ENCODE assay signal across 19 cellular contexts in the genomic region with DNA sequence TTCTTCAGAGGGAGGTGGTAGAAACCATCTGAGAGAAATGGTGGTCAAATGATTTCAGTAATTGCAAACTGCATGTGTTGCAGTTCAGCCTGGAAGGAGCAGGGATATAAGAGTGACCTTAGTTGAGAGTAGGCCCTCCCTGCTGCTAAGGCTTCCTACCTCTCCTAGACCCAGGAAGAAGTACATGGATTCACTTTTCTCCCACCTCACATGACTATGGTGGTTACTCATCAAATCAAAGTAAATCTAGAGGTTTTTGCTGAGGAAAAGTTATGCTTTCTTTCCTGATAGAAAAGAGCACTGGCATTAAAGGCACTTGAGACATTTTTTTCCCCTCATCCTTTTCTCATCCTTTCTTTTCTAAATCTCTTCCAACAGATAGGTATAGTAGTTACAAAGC. TPM values are rescaled to one million over a fixed set of nuclear protein-coding genes. Genes with fewer than 3 reads are reported as not detected.
"Had no signal": no experiment of that assay in that cellular context is flagged by ENCODE, and none has a peak within 500 bp of the region (broad histone marks: within the 10 kb centered on the region; RNA-seq: fewer than 3 reads in every experiment).

No MANE protein-coding gene starts in this region.

- H3K36me3 ChIP-seq: ascending aorta, upper lobe of right lung had no signal

- H3K27me3 Mint-ChIP-seq: activated naive CD8-positive, alpha-beta T cell treated with anti-CD3 and anti-CD28 coated beads, Interleukin-2, amount 10 ng/mL, durations not matched to agents 7 days and 5 days; stimulated activated naive CD8-positive, alpha-beta T cell treated with anti-CD3 and anti-CD28 coated beads, Interleukin-15, amount 100 ng/mL, for 72 hours had no signal

- H3K27ac Mint-ChIP-seq: activated naive CD8-positive, alpha-beta T cell treated with anti-CD3 and anti-CD28 coated beads, Interleukin-2, amount 10 ng/mL, durations not matched to agents 7 days and 5 days; nephron progenitor cell; stimulated activated naive CD8-positive, alpha-beta T cell treated with anti-CD3 and anti-CD28 coated beads, Interleukin-15, amount 100 ng/mL, for 72 hours had no signal

- H3K4me3 ChIP-seq: ascending aorta, coronary artery, testis, upper lobe of right lung had no signal

- ATAC-seq: activated T-cell treated with anti-CD3 and anti-CD28 coated beads, Interleukin-2, amount 50 U/mL, for 4 hours; left colon; stimulated activated naive CD8-positive, alpha-beta T cell treated with anti-CD3 and anti-CD28 coated beads, Interleukin-15, amount 100 ng/mL, for 72 hours; upper lobe of right lung had no signal

- DNase-seq: activated CD4-positive, alpha-beta T cell treated with anti-CD3 and anti-CD28 coated beads, Interleukin-2, amount 50 U/mL, for 48 hours; activated CD4-positive, CD25-positive, alpha-beta regulatory T cell treated with anti-CD3 and anti-CD28 coated beads, Interleukin-2, amount 50 U/mL, for 72 hours; activated gamma-delta T cell treated with Interleukin-2 at 50 U/mL for 16 hours; activated naive CD8-positive, alpha-beta T cell treated with anti-CD3 and anti-CD28 coated beads, Interleukin-2, amount 10 ng/mL, durations not matched to agents 7 days and 5 days; activated T-cell treated with anti-CD3 and anti-CD28 coated beads, Interleukin-2, amount 50 U/mL, for 4 hours; caudate nucleus; effector CD8-positive, alpha-beta T cell; left colon; nephron progenitor cell; stimulated activated CD4-positive, alpha-beta T cell treated with anti-CD3 and anti-CD28 coated beads, Interleukin-15, amount 100 ng/mL, for 24 hours; stimulated activated CD4-positive, alpha-beta T cell treated with anti-CD3 and anti-CD28 coated beads, Interleukin-4, amount 100 ng/mL, for 24 hours; stimulated activated naive CD8-positive, alpha-beta T cell treated with anti-CD3 and anti-CD28 coated beads, Interleukin-15, amount 100 ng/mL, for 72 hours; SW 1271; T-helper 9 cell; testis; upper lobe of right lung had no signal

- H3K27me3 ChIP-seq: ascending aorta, testis, upper lobe of right lung had no signal

- H3K4me1 Mint-ChIP-seq: nephron progenitor cell had no signal

- H3K9me3 ChIP-seq: ascending aorta, testis, upper lobe of right lung had no signal

- H3K4me3 Mint-ChIP-seq: activated naive CD8-positive, alpha-beta T cell treated with anti-CD3 and anti-CD28 coated beads, Interleukin-2, amount 10 ng/mL, durations not matched to agents 7 days and 5 days; activated T-cell treated with anti-CD3 and anti-CD28 coated beads, Interleukin-2, amount 50 U/mL, for 4 hours; nephron progenitor cell; stimulated activated naive CD8-positive, alpha-beta T cell treated with anti-CD3 and anti-CD28 coated beads, Interleukin-15, amount 100 ng/mL, for 72 hours had no signal

- H3K9me3 Mint-ChIP-seq: activated T-cell treated with anti-CD3 and anti-CD28 coated beads, Interleukin-2, amount 50 U/mL, for 4 hours; nephron progenitor cell; stimulated activated naive CD8-positive, alpha-beta T cell treated with anti-CD3 and anti-CD28 coated beads, Interleukin-15, amount 100 ng/mL, for 72 hours had no signal

- H3K27ac ChIP-seq: ascending aorta, coronary artery, testis, upper lobe of right lung had no signal

- H3K4me1 ChIP-seq: ascending aorta, testis, upper lobe of right lung had no signal

RNA-seq across cellular contexts. Expression of gene LEKR1, which starts 43.2 kb away (rescaled TPM):
- total RNA-seq: ascending aorta, glomerular endothelial cell had no signal
